Comparison of ENCODE assay signal across 1 cellular context in genomic region chr7:65840446-65840845, GRCh38.
TF ChIP-seq lines count a peak whose summit lies in the region.

No MANE protein-coding gene starts in this region.

TF ChIP-seq in GM12878, 131 proteins besides CTCF, POLR2A, EP300 and RAD21 (continued from another document and continues in another):
- no peak for TF ChIP-seq ZBTB4 (CRISPR knock-in tag; IDR thresholded peaks at IDR 0.05)
- no peak for TF ChIP-seq TCF7 (IDR thresholded peaks at IDR 0.05; ENCODE audit: borderline replicate concordance)
- TF ChIP-seq IKZF2 (IDR thresholded peaks at IDR 0.05) = no peak
- TF ChIP-seq SIX5 (IDR thresholded peaks at IDR 0.05; ENCODE audit: low read depth, low read length, severe bottlenecking) = no peak
- 0 out of 2 replicates have a peak, but pooled peaks have one; percentile 40 for TF ChIP-seq CREB1 (IDR thresholded peaks at IDR 0.05; ENCODE audit: low read depth)
- TF ChIP-seq ATF7 (IDR thresholded peaks at IDR 0.05; ENCODE audit: low read depth) = no peak
- no peak for TF ChIP-seq TCF12 (IDR thresholded peaks at IDR 0.05; ENCODE audit: low read depth, low read length)
- TF ChIP-seq POLR2AphosphoS5 (IDR thresholded peaks at IDR 0.05; ENCODE audit: low read length) = no peak
- TF ChIP-seq E4F1 (IDR thresholded peaks at IDR 0.05; ENCODE audit: borderline replicate concordance, partially characterized antibody) = no peak
- no peak for TF ChIP-seq POLR2AphosphoS2 (IDR thresholded peaks at IDR 0.05; ENCODE audit: low read depth, low read length)
- no peak for TF ChIP-seq REST (IDR thresholded peaks at IDR 0.05; ENCODE audit: low read depth, low read length)
- TF ChIP-seq CEBPB (IDR thresholded peaks at IDR 0.05; ENCODE audit: borderline replicate concordance in 1 of 2, low read depth in 2 of 2, low read length in 2 of 2) = no peak
- TF ChIP-seq ELK1 (IDR thresholded peaks at IDR 0.05; ENCODE audit: low read depth, low read length) = no peak
- TF ChIP-seq SPI1 (IDR thresholded peaks at IDR 0.05; ENCODE audit: borderline replicate concordance, insufficient read depth, low read depth, low read length) = no peak
- no peak for TF ChIP-seq BCL11A (IDR thresholded peaks at IDR 0.05; ENCODE audit: low read depth, low read length)
- no peak for TF ChIP-seq SUPT20H (IDR thresholded peaks at IDR 0.05; ENCODE audit: borderline replicate concordance, control insufficient read depth, low read depth, low read length)
- TF ChIP-seq RELA (IDR thresholded peaks at IDR 0.05; ENCODE audit: borderline replicate concordance, partially characterized antibody) = peak; percentile 20
- TF ChIP-seq ESRRA (IDR thresholded peaks at IDR 0.05; ENCODE audit: low read length) = no peak
- no peak for TF ChIP-seq FOS (IDR thresholded peaks at IDR 0.05; ENCODE audit: borderline replicate concordance, extremely low read depth, insufficient read length)
- TF ChIP-seq BCLAF1 (IDR thresholded peaks at IDR 0.05) = no peak
- no peak for TF ChIP-seq FOXK2 (IDR thresholded peaks at IDR 0.05)
- TF ChIP-seq ZNF384 (IDR thresholded peaks at IDR 0.05; ENCODE audit: borderline replicate concordance, low read depth, low read length) = no peak
- no peak for TF ChIP-seq CBX3 (IDR thresholded peaks at IDR 0.05; ENCODE audit: borderline replicate concordance, low read depth)
- TF ChIP-seq CBFB (IDR thresholded peaks at IDR 0.05; ENCODE audit: low read depth) = no peak
- no peak for TF ChIP-seq IRF3 (IDR thresholded peaks at IDR 0.05)
- no peak for TF ChIP-seq HSF1 (IDR thresholded peaks at IDR 0.05; ENCODE audit: low read depth, low read length)
- no peak for TF ChIP-seq SUZ12 (IDR thresholded peaks at IDR 0.05; ENCODE audit: unreplicated experiment)
- no peak for TF ChIP-seq ZBTB40 (IDR thresholded peaks at IDR 0.05; ENCODE audit: borderline replicate concordance)
- TF ChIP-seq IRF5 (IDR thresholded peaks at IDR 0.05; ENCODE audit: borderline replicate concordance) = no peak
- TF ChIP-seq RB1 (IDR thresholded peaks at IDR 0.05; ENCODE audit: borderline replicate concordance) = peak; percentile 82; the same call in 1 of the 2 replicates
- TF ChIP-seq TCF3 (IDR thresholded peaks at IDR 0.05; ENCODE audit: borderline replicate concordance, insufficient read depth, low read depth, low read length) = no peak
- no peak for TF ChIP-seq ATF3 (IDR thresholded peaks at IDR 0.05; ENCODE audit: borderline replicate concordance, extremely low read depth, low read depth, low read length)
- TF ChIP-seq MAX (IDR thresholded peaks at IDR 0.05; ENCODE audit: low read depth, low read length) = no peak
- no peak for TF ChIP-seq MTA3 (IDR thresholded peaks at IDR 0.05; ENCODE audit: borderline replicate concordance, low read length)
